ENCODE assay signal across 26 cellular contexts in genomic region chr12:2013111-2013510, GRCh38. TPM values are rescaled to one million over a fixed set of nuclear protein-coding genes. Genes with fewer than 3 reads are reported as not detected.
DNase-seq lines count a peak whose midpoint lies in the region; ATAC-seq and TF ChIP-seq lines count a peak whose summit lies in the region.
"Had no signal": no experiment of that assay in that cellular context is flagged by ENCODE, and none has a peak within 500 bp of the region (broad histone marks: within the 10 kb centered on the region; RNA-seq: fewer than 3 reads in every experiment).

No MANE protein-coding gene starts in this region.

- DNase-seq in IMR-90 (peak; percentile 43), mesenchymal stem cell (peak; percentile 66), smooth muscle cell (lab: John Stamatoyannopoulos, UW; ENCODE audit: unreplicated experiment) (no peak), DMS53 treated with DMSO at 0.1 percent for 48 hours (lab: John Stamatoyannopoulos, UW; ENCODE audit: unreplicated experiment) (no peak), UCSD-AML1 (lab: John Stamatoyannopoulos, UW; ENCODE audit: unreplicated experiment) (no peak)
- DNase-seq: activated CD4-positive, alpha-beta T cell treated with anti-CD3 and anti-CD28 coated beads for 48 hours; activated CD8-positive, alpha-beta memory T cell treated with anti-CD3 and anti-CD28 coated beads for 24 hours; activated naive CD4-positive, alpha-beta T cell treated with anti-CD3 and anti-CD28 coated beads, Interleukin-2, amount 50 U/mL, for 16 hours; activated T-cell treated with anti-CD3 and anti-CD28 coated beads for 4 hours; DMS153; MV-4-11; NCI-H1436 treated with DMSO at 0.1 percent for 48 hours; NCI-H2081 treated with DMSO at 0.1 percent for 48 hours; NCI-H345; SHP77; stimulated activated CD4-positive, alpha-beta T cell treated with anti-CD3 and anti-CD28 coated beads, Interleukin-2, amount 100 ng/mL, for 24 hours; SW 1271; tibial artery had no signal

- H3K18ac ChIP-seq in IMR-90 (ENCODE audit: low read depth, low read length), result no peak overlapping the region
- no peak overlapping the region for H3K18ac ChIP-seq in mesenchymal stem cell (ENCODE audit: low read depth in 1 of 2, low read length in 2 of 2)

- CTCF ChIA-PET in IMR-90 (lab: Yijun Ruan, JAX), result interaction anchor here (0.7 to 2.0 kb wide), 2 partner anchors 10 to 15 kb away, joined by 6 to 7 read pairs; no protein-coding TSS in a partner anchor

- no peak overlapping the region for H3K4me3 Mint-ChIP-seq in brain
- H3K4me3 Mint-ChIP-seq: IgD-negative memory B cell; natural killer cell treated with Interleukin-12 subunit alpha and Interleukin-12 subunit beta and Interleukin-15 and Interleukin-18, amount 100 ng/mL, for 72 hours; stimulated activated naive CD8-positive, alpha-beta T cell treated with anti-CD3 and anti-CD28 coated beads, Interleukin-15, Interleukin-2, amounts not matched to agents 100 ng/mL and 50 ng/mL, for 24 hours had no signal

- H3K9me3 ChIP-seq in IMR-90 (ENCODE audit: control insufficient read depth, insufficient read depth, low read length) (no peaks in the 10 kb centered on the region), mesenchymal stem cell (ENCODE audit: control insufficient read depth, low read length) (no peaks in the 10 kb centered on the region), smooth muscle cell (replicated peaks; ENCODE audit: low read depth) (no peaks in the 10 kb centered on the region)
- H3K9me3 ChIP-seq: BLaER1, HAP-1, tibial artery had no signal

- H2BK12ac ChIP-seq in mesenchymal stem cell (ENCODE audit: low read length in 2 of 2), result no peak overlapping the region

- no peak for TF ChIP-seq POLR2A in IMR-90 (IDR thresholded peaks at IDR 0.05; ENCODE audit: low read depth, low read length)

- H4K8ac ChIP-seq in IMR-90 (ENCODE audit: low read depth in 2 of 2, low read length in 2 of 2), result no peak overlapping the region
- no peak overlapping the region for H4K8ac ChIP-seq in mesenchymal stem cell (ENCODE audit: low read length)

- H4K91ac ChIP-seq in IMR-90 (ENCODE audit: insufficient read depth, low read depth, low read length) (no peak overlapping the region), mesenchymal stem cell (ENCODE audit: low read length) (no peak overlapping the region)

- H2BK20ac ChIP-seq in IMR-90 (ENCODE audit: low read depth, low read length), result no peak overlapping the region; the same call in 1 of the 2 replicates

- no peak for TF ChIP-seq RAD21 in IMR-90 (IDR thresholded peaks at IDR 0.05; ENCODE audit: low read length)

- peaks cover 4% of the 10 kb centered on the region for H3F3A ChIP-seq in smooth muscle cell (ENCODE audit: low read depth)

- H2BK15ac ChIP-seq in IMR-90 (ENCODE audit: low read depth, low read length) (0 out of 3 replicates have a peak overlapping the region, but pooled peaks have one; percentile 9), mesenchymal stem cell (ENCODE audit: low read depth, poor library complexity, severe bottlenecking) (no peak overlapping the region)

- no peak overlapping the region for H3K4ac ChIP-seq in IMR-90 (ENCODE audit: low read depth, low read length)
- no peak overlapping the region for H3K4ac ChIP-seq in mesenchymal stem cell (ENCODE audit: low read depth in 1 of 2, low read length in 2 of 2)

- intact Hi-C loops in IMR-90 (cut with micrococcal nuclease), result no loop called here

- no peak for ATAC-seq in IMR-90 (ENCODE audit: low read depth)
- no peak for ATAC-seq in HG02678 (IDR thresholded peaks at IDR 0.05; ENCODE audit: unreplicated experiment)
- ATAC-seq: natural killer cell treated with Interleukin-12 subunit alpha and Interleukin-12 subunit beta and Interleukin-15 and Interleukin-18, amount 100 ng/mL, for 72 hours had no signal

- TF ChIP-seq CTCF in IMR-90 (conservative IDR thresholded peaks at IDR 0.05; ENCODE audit: low read depth, low read length), result no peak
- TF ChIP-seq CTCF in brain (conservative IDR thresholded peaks at IDR 0.05), result no peak
- TF ChIP-seq CTCF in smooth muscle cell (IDR thresholded peaks at IDR 0.05; ENCODE audit: borderline replicate concordance, insufficient read depth, poor library complexity, severe bottlenecking), result no peak

- peaks cover 13% of the 10 kb centered on the region for H3K4me1 ChIP-seq in IMR-90 (ENCODE audit: control insufficient read depth, insufficient read depth, low read length)
- no peaks in the 10 kb centered on the region for H3K4me1 ChIP-seq in mesenchymal stem cell (ENCODE audit: control insufficient read depth, insufficient read depth, low read depth, low read length)
- peaks cover 9% of the 10 kb centered on the region for H3K4me1 ChIP-seq in smooth muscle cell (ENCODE audit: low read depth)
- H3K4me1 ChIP-seq: BLaER1 had no signal

- dilution Hi-C loops in IMR-90 (cut with HindIII; ENCODE audit: low sequenced_read_pairs, unreplicated experiment), result no loop called here

- H3K4me3 ChIP-seq in IMR-90 (ENCODE audit: insufficient read depth, low read depth, low read length) (no peak overlapping the region), mesenchymal stem cell (ENCODE audit: insufficient read depth in 1 of 2, low read depth in 1 of 2, low read length in 2 of 2) (no peak overlapping the region), smooth muscle cell (no peak overlapping the region)
- H3K4me3 ChIP-seq: BLaER1, HAP-1, tibial artery had no signal

- peak overlapping the region in 3 of 5 experiments; percentile 4 to 89 (median 32) for H3K27ac Mint-ChIP-seq in brain
- H3K27ac Mint-ChIP-seq: activated T-helper 2 cell treated with anti-CD3 and anti-CD28 coated beads, Interferon-gamma antibody, Interleukin-2, Interleukin-4, amounts not matched to agents 10 μg/mL and 5 μg/mL and 100 μg/mL, durations not matched to agents 14 hours and 24 hours and 36 hours; IgD-negative memory B cell; natural killer cell treated with Interleukin-12 subunit alpha and Interleukin-12 subunit beta and Interleukin-15 and Interleukin-18, amount 100 ng/mL, for 72 hours; stimulated activated naive CD8-positive, alpha-beta T cell treated with anti-CD3 and anti-CD28 coated beads, Interleukin-15, Interleukin-2, amounts not matched to agents 100 ng/mL and 50 ng/mL, for 24 hours had no signal

- H2AK5ac ChIP-seq in IMR-90 (ENCODE audit: low read depth, low read length), result no peak overlapping the region
- no peak overlapping the region for H2AK5ac ChIP-seq in mesenchymal stem cell (ENCODE audit: low read length, severe bottlenecking)

- H3K27ac ChIP-seq in IMR-90 (ENCODE audit: insufficient read depth, low read length) (no peak overlapping the region), mesenchymal stem cell (ENCODE audit: low read length, poor library complexity, severe bottlenecking) (no peak overlapping the region), smooth muscle cell (ENCODE audit: low read depth) (peak overlapping the region; percentile 34)
- H3K27ac ChIP-seq: BLaER1 had no signal

- POLR2A ChIA-PET in IMR-90 (lab: Charles Lee; ENCODE audit: unreplicated experiment), result no interaction called here

- H3K9ac ChIP-seq in IMR-90 (ENCODE audit: low read depth, low read length), result no peak overlapping the region
- H3K9ac ChIP-seq in mesenchymal stem cell (ENCODE audit: low read length), result no peak overlapping the region
- H3K9ac ChIP-seq in smooth muscle cell (ENCODE audit: low read depth), result no peak overlapping the region
- H3K9ac ChIP-seq: BLaER1 had no signal

- H4K5ac ChIP-seq in IMR-90 (ENCODE audit: low read depth, low read length), result no peak overlapping the region; the same call in 1 of the 2 replicates

- H2BK120ac ChIP-seq in IMR-90 (ENCODE audit: low read depth, low read length) (no peak overlapping the region), mesenchymal stem cell (ENCODE audit: low read depth, low read length) (no peak overlapping the region)

- BruUV-seq in IMR-90 (replicated peaks; lab: Mats Ljungman, UMichigan), result no TSS peak

- H3K79me1 ChIP-seq in IMR-90 (ENCODE audit: low read depth in 1 of 2, low read length in 2 of 2) (no peaks in the 10 kb centered on the region), mesenchymal stem cell (replicated peaks; ENCODE audit: low read length, poor library complexity, severe bottlenecking) (no peaks in the 10 kb centered on the region)

- no peaks in the 10 kb centered on the region for H3K27me3 Mint-ChIP-seq in brain

- no peak overlapping the region for H2AK9ac ChIP-seq in IMR-90 (replicated peaks; ENCODE audit: low read depth, low read length, poor library complexity)

- no peaks in the 10 kb centered on the region for H3K36me3 Mint-ChIP-seq in brain
- H3K36me3 Mint-ChIP-seq: IgD-negative memory B cell; natural killer cell treated with Interleukin-12 subunit alpha and Interleukin-12 subunit beta and Interleukin-15 and Interleukin-18, amount 100 ng/mL, for 72 hours had no signal

- H2AFZ ChIP-seq in IMR-90 (replicated peaks; ENCODE audit: low read length, poor library complexity) (no peak overlapping the region), mesenchymal stem cell (ENCODE audit: low read depth, low read length) (no peak overlapping the region), smooth muscle cell (ENCODE audit: low read depth) (peak overlapping the region; percentile 28)

- no peaks in the 10 kb centered on the region for H3K27me3 ChIP-seq in IMR-90 (ENCODE audit: control insufficient read depth, insufficient read depth, low read length)
- H3K27me3 ChIP-seq in mesenchymal stem cell (ENCODE audit: control insufficient read depth in 1 of 2, insufficient read depth in 1 of 2, low read length in 2 of 2), result peaks cover 0 to 19% of the 10 kb centered on the region in 2 experiments
- H3K27me3 ChIP-seq in smooth muscle cell (ENCODE audit: low read depth), result no peaks in the 10 kb centered on the region
- H3K27me3 ChIP-seq: BLaER1, tibial artery had no signal

- H3K23ac ChIP-seq in IMR-90 (ENCODE audit: low read depth, low read length) (peak overlapping the region; percentile 10; the same call in 1 of the 2 replicates), mesenchymal stem cell (ENCODE audit: low read length in 2 of 2) (no peak overlapping the region)

- H3K36me3 ChIP-seq in IMR-90 (ENCODE audit: control insufficient read depth, insufficient read depth, low read length) (no peaks in the 10 kb centered on the region), mesenchymal stem cell (ENCODE audit: control insufficient read depth in 1 of 2, insufficient read depth in 2 of 2, low read depth in 1 of 2, low read length in 2 of 2) (no peaks in the 10 kb centered on the region), smooth muscle cell (ENCODE audit: low read depth) (no peaks in the 10 kb centered on the region)
- H3K36me3 ChIP-seq: BLaER1, HAP-1, tibial artery had no signal

- H3K79me2 ChIP-seq in smooth muscle cell (ENCODE audit: low read depth), result no peaks in the 10 kb centered on the region

- H2BK5ac ChIP-seq in IMR-90 (ENCODE audit: low read depth, low read length, poor library complexity, severe bottlenecking) (no peak overlapping the region), mesenchymal stem cell (ENCODE audit: low read depth, low read length, poor library complexity, severe bottlenecking) (no peak overlapping the region)

- 60% methylated on average over 1 of the region's 3 CpGs; no CpG with 5 or more reads in 1 of the 2 experiments for WGBS in IMR-90 (ENCODE audit: extremely low coverage in 2 of 2, insufficient read length in 1 of 2), 2 experiments
- 60% methylated on average over 1 of the region's 3 CpGs for WGBS in mesenchymal stem cell
- WGBS in smooth muscle cell (ENCODE audit: low lambda C conversion rate), result 74% methylated on average over 3 of the region's 3 CpGs

- no peak overlapping the region for H3K14ac ChIP-seq in IMR-90 (replicated peaks; ENCODE audit: low read depth, low read length)
- no peak overlapping the region for H3K14ac ChIP-seq in mesenchymal stem cell (ENCODE audit: low read length in 2 of 2)

- H4K20me1 ChIP-seq in IMR-90 (ENCODE audit: insufficient read depth, low read length), result no peaks in the 10 kb centered on the region
- no peaks in the 10 kb centered on the region for H4K20me1 ChIP-seq in smooth muscle cell (ENCODE audit: low read depth)
- H4K20me1 ChIP-seq: BLaER1 had no signal

- peaks cover 53% of the 10 kb centered on the region for H3K4me1 Mint-ChIP-seq in brain

- in situ Hi-C loops in IMR-90 (cut with MboI; ENCODE audit: low sequenced_read_pairs), result no loop called here

- H3K4me2 ChIP-seq in IMR-90 (ENCODE audit: low read depth, low read length), result no peak overlapping the region
- H3K4me2 ChIP-seq in mesenchymal stem cell (ENCODE audit: low read length, poor library complexity, severe bottlenecking), result no peak overlapping the region
- H3K4me2 ChIP-seq in smooth muscle cell, result no peak overlapping the region
- H3K4me2 ChIP-seq: BLaER1 had no signal

- H3K9me3 Mint-ChIP-seq in brain, result no peaks in the 10 kb centered on the region
- H3K9me3 Mint-ChIP-seq: activated T-helper 2 cell treated with anti-CD3 and anti-CD28 coated beads, Interferon-gamma antibody, Interleukin-2, Interleukin-4, amounts not matched to agents 10 μg/mL and 5 μg/mL and 100 μg/mL, durations not matched to agents 14 hours and 24 hours and 36 hours; IgD-negative memory B cell; natural killer cell treated with Interleukin-12 subunit alpha and Interleukin-12 subunit beta and Interleukin-15 and Interleukin-18, amount 100 ng/mL, for 72 hours; stimulated activated naive CD8-positive, alpha-beta T cell treated with anti-CD3 and anti-CD28 coated beads, Interleukin-15, Interleukin-2, amounts not matched to agents 100 ng/mL and 50 ng/mL, for 24 hours had no signal

- H3K56ac ChIP-seq in IMR-90 (ENCODE audit: extremely low read depth, insufficient read depth, low read length), result no peak overlapping the region

- peaks cover 9% of the 10 kb centered on the region for H3K9me1 ChIP-seq in IMR-90 (ENCODE audit: insufficient read depth, low read length)

RNA-seq across cellular contexts. Expression of gene DCP1B, which starts 8.9 kb away (rescaled TPM):
- total RNA-seq in IMR-90 (2012; rRNA removed) (13.3 and 13.9 TPM in 2 replicates), smooth muscle cell (25.3 and 34.9 TPM in 2 replicates)
- polyA plus RNA-seq in IMR-90 (2012; rRNA removed) (19.7 and 22.5 TPM in 2 replicates), brain (ENCODE audit: insufficient read depth, low read depth, low replicate concordance) (8.1 TPM), smooth muscle cell (29.9 and 38.1 TPM in 2 replicates)
- 9.9 and 13.2 TPM in 2 replicates for polyA plus RNA-seq in IMR-90 (2012; cell fraction: cytosol; rRNA removed)
- 14.4 and 22.6 TPM in 2 replicates for polyA plus RNA-seq in IMR-90 (2012; cell fraction: nucleus; rRNA removed; ENCODE audit: low replicate concordance)
- 28.4 TPM for polyA plus RNA-seq in mesenchymal stem cell (2013, experiment 1 of 2)
- 26.4 TPM for polyA plus RNA-seq in mesenchymal stem cell (2013, experiment 2 of 2)

RNA-seq across cellular contexts. Expression of gene CACNA1C, which starts 39.7 kb away (rescaled TPM):
- total RNA-seq in IMR-90 (2012; rRNA removed), result 1.6 and 1.9 TPM in 2 replicates
- polyA plus RNA-seq in IMR-90 (2012; rRNA removed), result 2.6 and 2.7 TPM in 2 replicates
- polyA plus RNA-seq in IMR-90 (2012; cell fraction: cytosol; rRNA removed), result 1.1 and 2.8 TPM in 2 replicates
- polyA plus RNA-seq in IMR-90 (2012; cell fraction: nucleus; rRNA removed; ENCODE audit: low replicate concordance), result 12.4 and 16.6 TPM in 2 replicates
- 1.6 TPM for polyA plus RNA-seq in brain (ENCODE audit: insufficient read depth, low read depth, low replicate concordance)
- 2.9 TPM for polyA plus RNA-seq in mesenchymal stem cell (2013, experiment 1 of 2)
- polyA plus RNA-seq in mesenchymal stem cell (2013, experiment 2 of 2), result 2.8 TPM
- 3.8 and 4.5 TPM in 2 replicates for total RNA-seq in smooth muscle cell
- 1.6 and 2.2 TPM in 2 replicates for polyA plus RNA-seq in smooth muscle cell

Comparison
In these comparisons a context has a peak if more than half of its experiments do, and no peak if none do; other contexts are left out.
1. DNase-seq: peak in IMR-90 (single experiment) and mesenchymal stem cell (single experiment); none in smooth muscle cell (single experiment), DMS53 treated with DMSO at 0.1 percent for 48 hours (single experiment) and UCSD-AML1 (single experiment).